ENCODE assay signal across 8 cellular contexts in genomic region chr19:42397315-42398166, GRCh38. TPM values are rescaled to one million over a fixed set of nuclear protein-coding genes. Genes with fewer than 3 reads are reported as not detected.
DNase-seq lines count a peak whose midpoint lies in the region; ATAC-seq and TF ChIP-seq lines count a peak whose summit lies in the region.

No MANE protein-coding gene starts in this region.

- H3K27me3 ChIP-seq in adipocyte (replicated peaks; ENCODE audit: control insufficient read depth, insufficient read depth, low read length) (peaks cover 7% of the 10 kb centered on the region), left lung (peaks cover 0 to 7% of the 10 kb centered on the region in 2 donors), thymus (ENCODE audit: control insufficient read depth, insufficient read depth) (peaks cover 5% of the 10 kb centered on the region)

- H3K4me1 ChIP-seq in adipocyte (ENCODE audit: control insufficient read depth, insufficient read depth, low read length): peaks cover 10% of the 10 kb centered on the region
- peaks cover 9 to 35% of the 10 kb centered on the region in 2 donors for H3K4me1 ChIP-seq in left lung
- peaks cover 16% of the 10 kb centered on the region for H3K4me1 ChIP-seq in thymus (ENCODE audit: control insufficient read depth, insufficient read depth, low read length)

- H3K36me3 ChIP-seq in adipocyte (ENCODE audit: control insufficient read depth, insufficient read depth, low read length, severe bottlenecking) (peaks cover 2% of the 10 kb centered on the region), left lung (no peaks in the 10 kb centered on the region), thymus (ENCODE audit: control insufficient read depth, insufficient read depth) (no peaks in the 10 kb centered on the region)

- peak overlapping the region; percentile 85 for H3K9ac ChIP-seq in adipocyte (ENCODE audit: low read length)

- H3K27ac ChIP-seq in left lung (peak overlapping the region; percentile 74 to 81), thymus (ENCODE audit: low read depth) (peak overlapping the region; percentile 31)

- WGBS in thymus: 34% methylated on average over 22 of the region's 22 CpGs

- peaks cover 41% of the 10 kb centered on the region for H3K4me1 Mint-ChIP-seq in activated T-cell treated with anti-CD3 and anti-CD28 coated beads, Interleukin-2, amount 50 U/mL, for 24 hours (ENCODE audit: low read depth)

- H3K9me3 ChIP-seq in adipocyte (ENCODE audit: control insufficient read depth, low read length) (no peaks in the 10 kb centered on the region), left lung (no peaks in the 10 kb centered on the region), thymus (ENCODE audit: control insufficient read depth) (no peaks in the 10 kb centered on the region)

- peak overlapping the region; percentile 84 for H3K4me3 Mint-ChIP-seq in activated T-cell treated with anti-CD3 and anti-CD28 coated beads, Interleukin-2, amount 50 U/mL, for 24 hours

- H3K27me3 Mint-ChIP-seq in activated T-cell treated with anti-CD3 and anti-CD28 coated beads, Interleukin-2, amount 50 U/mL, for 24 hours: no peaks in the 10 kb centered on the region

- H3K36me3 Mint-ChIP-seq in activated T-cell treated with anti-CD3 and anti-CD28 coated beads, Interleukin-2, amount 50 U/mL, for 24 hours (ENCODE audit: low read depth): peaks cover 3% of the 10 kb centered on the region

- H3K9me3 Mint-ChIP-seq in activated T-cell treated with anti-CD3 and anti-CD28 coated beads, Interleukin-2, amount 50 U/mL, for 24 hours: no peaks in the 10 kb centered on the region

- no peak for DNase-seq in activated T-cell treated with anti-CD3 and anti-CD28 coated beads, Interleukin-2, amount 50 U/mL, for 24 hours
- DNase-seq in activated T-cell treated with anti-CD3 and anti-CD28 coated beads for 4 hours (no peak), adipocyte (ENCODE audit: low read depth) (no peak), left lung (no peak)

- intact Hi-C loops in left lung (cut with DNase I): no loop called here

- H3K27ac Mint-ChIP-seq in activated T-cell treated with anti-CD3 and anti-CD28 coated beads, Interleukin-2, amount 50 U/mL, for 24 hours: peak overlapping the region; percentile 94

- TF ChIP-seq CTCF in left lung (IDR thresholded peaks at IDR 0.05): no peak

- peak; percentile 1 for ATAC-seq in left lung
- no peak for ATAC-seq in GM18498 (IDR thresholded peaks at IDR 0.05; ENCODE audit: unreplicated experiment)
- no peak for ATAC-seq in HG02678 (IDR thresholded peaks at IDR 0.05; ENCODE audit: unreplicated experiment)
- no peak for ATAC-seq in GM19351 (IDR thresholded peaks at IDR 0.05; ENCODE audit: unreplicated experiment)

- H3K4me3 ChIP-seq in adipocyte (ENCODE audit: low read length) (peak overlapping the region; percentile 82), left lung (peak overlapping the region; percentile 29 to 56), thymus (ENCODE audit: low read length) (peak overlapping the region; percentile 53)

RNA-seq across cellular contexts. Expression of gene CNFN, which starts 7.4 kb away (rescaled TPM):
- 1 to 10 TPM; 1.2 to 3.2 TPM for total RNA-seq in left lung
- 32.7 TPM for polyA plus RNA-seq in thymus

RNA-seq across cellular contexts. Expression of gene LIPE, which starts 29.6 kb away (rescaled TPM):
- total RNA-seq in left lung: 1 to 10 TPM; 4.0 to 5.9 TPM
- 12.9 TPM for polyA plus RNA-seq in thymus

RNA-seq across cellular contexts. Expression of gene CXCL17, which starts 45.2 kb away (rescaled TPM):
- total RNA-seq in left lung: 100 to 1,000 TPM; 162 to 257 TPM
- polyA plus RNA-seq in thymus: 8.4 TPM
